Comparison of ENCODE assay signal across 1 cellular context in the genomic region with DNA sequence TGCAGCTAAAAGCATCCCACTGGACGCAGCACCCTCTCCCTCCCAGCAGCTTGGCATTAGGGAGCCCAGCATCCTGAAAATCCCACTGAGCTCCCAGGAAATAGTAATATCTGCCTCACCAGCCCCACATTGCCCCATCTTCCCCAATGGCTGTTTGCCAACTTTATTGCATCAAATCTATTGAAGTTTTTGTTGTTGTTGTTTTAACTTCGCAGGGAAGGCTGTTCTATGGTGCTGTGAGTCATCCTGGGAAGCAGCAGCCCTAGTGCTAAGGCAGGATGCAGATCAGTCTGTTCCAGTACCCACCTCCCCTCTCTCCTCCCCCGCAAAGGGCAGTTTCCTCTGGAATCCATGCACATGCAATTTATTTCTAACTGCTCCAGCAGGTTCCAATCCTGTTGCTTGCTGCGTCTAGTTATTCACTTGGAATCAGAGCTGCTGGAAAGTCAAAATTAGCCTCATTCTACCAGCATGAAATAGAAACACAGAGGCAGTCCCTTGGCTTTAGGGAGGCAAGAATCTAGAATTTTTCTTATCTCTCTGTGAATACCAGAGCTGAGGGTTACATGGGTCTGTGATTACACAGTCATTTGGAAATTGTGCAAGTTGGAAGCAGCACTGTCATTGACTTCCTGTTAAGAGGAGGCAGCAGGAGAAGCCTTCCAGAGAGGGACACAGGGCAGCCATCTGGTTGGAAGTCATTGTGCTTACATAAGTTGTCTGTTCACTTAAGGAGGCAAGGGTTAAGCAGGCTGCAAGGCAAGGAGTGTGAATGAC.
TF ChIP-seq lines count a peak whose summit lies in the region.

No MANE protein-coding gene starts in this region.

TF ChIP-seq in HEK293, 187 proteins besides CTCF, POLR2A, EP300 and RAD21 (continued from another document):
- TF ChIP-seq, protein P1, sequence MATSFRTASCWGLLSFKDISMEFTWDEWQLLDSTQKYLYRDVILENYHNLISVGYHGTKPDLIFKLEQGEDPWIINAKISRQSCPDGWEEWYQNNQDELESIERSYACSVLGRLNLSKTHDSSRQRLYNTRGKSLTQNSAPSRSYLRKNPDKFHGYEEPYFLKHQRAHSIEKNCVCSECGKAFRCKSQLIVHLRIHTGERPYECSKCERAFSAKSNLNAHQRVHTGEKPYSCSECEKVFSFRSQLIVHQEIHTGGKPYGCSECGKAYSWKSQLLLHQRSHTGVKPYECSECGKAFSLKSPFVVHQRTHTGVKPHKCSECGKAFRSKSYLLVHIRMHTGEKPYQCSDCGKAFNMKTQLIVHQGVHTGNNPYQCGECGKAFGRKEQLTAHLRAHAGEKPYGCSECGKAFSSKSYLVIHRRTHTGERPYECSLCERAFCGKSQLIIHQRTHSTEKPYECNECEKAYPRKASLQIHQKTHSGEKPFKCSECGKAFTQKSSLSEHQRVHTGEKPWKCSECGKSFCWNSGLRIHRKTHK (tag by site-specific recombination; IDR thresholded peaks at IDR 0.05) = no peak
- no peak for TF ChIP-seq HOXD13 (CRISPR knock-in tag; IDR thresholded peaks at IDR 0.05; ENCODE audit: borderline replicate concordance)
- TF ChIP-seq, protein P2, sequence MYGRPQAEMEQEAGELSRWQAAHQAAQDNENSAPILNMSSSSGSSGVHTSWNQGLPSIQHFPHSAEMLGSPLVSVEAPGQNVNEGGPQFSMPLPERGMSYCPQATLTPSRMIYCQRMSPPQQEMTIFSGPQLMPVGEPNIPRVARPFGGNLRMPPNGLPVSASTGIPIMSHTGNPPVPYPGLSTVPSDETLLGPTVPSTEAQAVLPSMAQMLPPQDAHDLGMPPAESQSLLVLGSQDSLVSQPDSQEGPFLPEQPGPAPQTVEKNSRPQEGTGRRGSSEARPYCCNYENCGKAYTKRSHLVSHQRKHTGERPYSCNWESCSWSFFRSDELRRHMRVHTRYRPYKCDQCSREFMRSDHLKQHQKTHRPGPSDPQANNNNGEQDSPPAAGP (tag by site-specific recombination; IDR thresholded peaks at IDR 0.05) = 0 out of 2 replicates have a peak, but pooled peaks have one; percentile 20
- TF ChIP-seq, protein P3, sequence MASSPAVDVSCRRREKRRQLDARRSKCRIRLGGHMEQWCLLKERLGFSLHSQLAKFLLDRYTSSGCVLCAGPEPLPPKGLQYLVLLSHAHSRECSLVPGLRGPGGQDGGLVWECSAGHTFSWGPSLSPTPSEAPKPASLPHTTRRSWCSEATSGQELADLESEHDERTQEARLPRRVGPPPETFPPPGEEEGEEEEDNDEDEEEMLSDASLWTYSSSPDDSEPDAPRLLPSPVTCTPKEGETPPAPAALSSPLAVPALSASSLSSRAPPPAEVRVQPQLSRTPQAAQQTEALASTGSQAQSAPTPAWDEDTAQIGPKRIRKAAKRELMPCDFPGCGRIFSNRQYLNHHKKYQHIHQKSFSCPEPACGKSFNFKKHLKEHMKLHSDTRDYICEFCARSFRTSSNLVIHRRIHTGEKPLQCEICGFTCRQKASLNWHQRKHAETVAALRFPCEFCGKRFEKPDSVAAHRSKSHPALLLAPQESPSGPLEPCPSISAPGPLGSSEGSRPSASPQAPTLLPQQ (tag by site-specific recombination; IDR thresholded peaks at IDR 0.05) = peak; percentile 44; the same call in 1 of the 2 replicates
- TF ChIP-seq ZNF302 (tag by site-specific recombination; IDR thresholded peaks at IDR 0.05; ENCODE audit: low read depth) = no peak
- TF ChIP-seq SP2 (tag by site-specific recombination; IDR thresholded peaks at IDR 0.05) = 0 out of 2 replicates have a peak, but pooled peaks have one; percentile 9
- peak; percentile 80 for TF ChIP-seq SCRT2 (tag by site-specific recombination; IDR thresholded peaks at IDR 0.05)
- TF ChIP-seq, protein P4, sequence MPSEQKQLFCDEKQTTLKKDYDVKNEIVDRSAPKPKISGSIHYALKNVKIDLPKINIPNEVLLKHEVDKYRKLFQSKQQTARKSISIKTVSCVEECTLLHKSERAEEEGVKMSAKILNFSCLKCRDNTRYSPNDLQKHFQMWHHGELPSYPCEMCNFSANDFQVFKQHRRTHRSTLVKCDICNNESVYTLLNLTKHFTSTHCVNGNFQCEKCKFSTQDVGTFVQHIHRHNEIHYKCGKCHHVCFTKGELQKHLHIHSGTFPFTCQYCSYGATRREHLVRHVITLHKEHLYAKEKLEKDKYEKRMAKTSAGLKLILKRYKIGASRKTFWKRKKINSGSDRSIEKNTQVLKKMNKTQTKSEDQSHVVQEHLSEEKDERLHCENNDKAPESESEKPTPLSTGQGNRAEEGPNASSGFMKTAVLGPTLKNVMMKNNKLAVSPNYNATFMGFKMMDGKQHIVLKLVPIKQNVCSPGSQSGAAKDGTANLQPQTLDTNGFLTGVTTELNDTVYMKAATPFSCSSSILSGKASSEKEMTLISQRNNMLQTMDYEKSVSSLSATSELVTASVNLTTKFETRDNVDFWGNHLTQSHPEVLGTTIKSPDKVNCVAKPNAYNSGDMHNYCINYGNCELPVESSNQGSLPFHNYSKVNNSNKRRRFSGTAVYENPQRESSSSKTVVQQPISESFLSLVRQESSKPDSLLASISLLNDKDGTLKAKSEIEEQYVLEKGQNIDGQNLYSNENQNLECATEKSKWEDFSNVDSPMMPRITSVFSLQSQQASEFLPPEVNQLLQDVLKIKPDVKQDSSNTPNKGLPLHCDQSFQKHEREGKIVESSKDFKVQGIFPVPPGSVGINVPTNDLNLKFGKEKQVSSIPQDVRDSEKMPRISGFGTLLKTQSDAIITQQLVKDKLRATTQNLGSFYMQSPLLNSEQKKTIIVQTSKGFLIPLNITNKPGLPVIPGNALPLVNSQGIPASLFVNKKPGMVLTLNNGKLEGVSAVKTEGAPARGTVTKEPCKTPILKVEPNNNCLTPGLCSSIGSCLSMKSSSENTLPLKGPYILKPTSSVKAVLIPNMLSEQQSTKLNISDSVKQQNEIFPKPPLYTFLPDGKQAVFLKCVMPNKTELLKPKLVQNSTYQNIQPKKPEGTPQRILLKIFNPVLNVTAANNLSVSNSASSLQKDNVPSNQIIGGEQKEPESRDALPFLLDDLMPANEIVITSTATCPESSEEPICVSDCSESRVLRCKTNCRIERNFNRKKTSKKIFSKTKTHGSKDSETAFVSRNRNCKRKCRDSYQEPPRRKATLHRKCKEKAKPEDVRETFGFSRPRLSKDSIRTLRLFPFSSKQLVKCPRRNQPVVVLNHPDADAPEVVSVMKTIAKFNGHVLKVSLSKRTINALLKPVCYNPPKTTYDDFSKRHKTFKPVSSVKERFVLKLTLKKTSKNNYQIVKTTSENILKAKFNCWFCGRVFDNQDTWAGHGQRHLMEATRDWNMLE (tag by site-specific recombination; conservative IDR thresholded peaks at IDR 0.05; ENCODE audit: low read depth) = no peak
- peak; percentile 62 for TF ChIP-seq ZIC2 (tag by site-specific recombination; IDR thresholded peaks at IDR 0.05)
- TF ChIP-seq SP7 (tag by site-specific recombination; IDR thresholded peaks at IDR 0.05) = peak; percentile 39
- TF ChIP-seq ZNF600 (tag by site-specific recombination; IDR thresholded peaks at IDR 0.05) = peak; percentile 77
- no peak for TF ChIP-seq YY2 (tag by site-specific recombination; IDR thresholded peaks at IDR 0.05)
- peak; percentile 85 for TF ChIP-seq ZNF341 (tag by site-specific recombination; IDR thresholded peaks at IDR 0.05; ENCODE audit: low read depth)
- peak; percentile 30; the same call in 1 of the 2 replicates for TF ChIP-seq EGR2 (tag by site-specific recombination; IDR thresholded peaks at IDR 0.05; ENCODE audit: low read depth)
- TF ChIP-seq, protein P5, sequence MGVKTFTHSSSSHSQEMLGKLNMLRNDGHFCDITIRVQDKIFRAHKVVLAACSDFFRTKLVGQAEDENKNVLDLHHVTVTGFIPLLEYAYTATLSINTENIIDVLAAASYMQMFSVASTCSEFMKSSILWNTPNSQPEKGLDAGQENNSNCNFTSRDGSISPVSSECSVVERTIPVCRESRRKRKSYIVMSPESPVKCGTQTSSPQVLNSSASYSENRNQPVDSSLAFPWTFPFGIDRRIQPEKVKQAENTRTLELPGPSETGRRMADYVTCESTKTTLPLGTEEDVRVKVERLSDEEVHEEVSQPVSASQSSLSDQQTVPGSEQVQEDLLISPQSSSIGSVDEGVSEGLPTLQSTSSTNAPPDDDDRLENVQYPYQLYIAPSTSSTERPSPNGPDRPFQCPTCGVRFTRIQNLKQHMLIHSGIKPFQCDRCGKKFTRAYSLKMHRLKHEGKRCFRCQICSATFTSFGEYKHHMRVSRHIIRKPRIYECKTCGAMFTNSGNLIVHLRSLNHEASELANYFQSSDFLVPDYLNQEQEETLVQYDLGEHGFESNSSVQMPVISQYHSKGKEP (tag by site-specific recombination; IDR thresholded peaks at IDR 0.05) = peak; percentile 52; the same call in 1 of the 2 replicates
- TF ChIP-seq ZBTB48 (tag by site-specific recombination; IDR thresholded peaks at IDR 0.05) = peak; percentile 49
- TF ChIP-seq, protein P6, sequence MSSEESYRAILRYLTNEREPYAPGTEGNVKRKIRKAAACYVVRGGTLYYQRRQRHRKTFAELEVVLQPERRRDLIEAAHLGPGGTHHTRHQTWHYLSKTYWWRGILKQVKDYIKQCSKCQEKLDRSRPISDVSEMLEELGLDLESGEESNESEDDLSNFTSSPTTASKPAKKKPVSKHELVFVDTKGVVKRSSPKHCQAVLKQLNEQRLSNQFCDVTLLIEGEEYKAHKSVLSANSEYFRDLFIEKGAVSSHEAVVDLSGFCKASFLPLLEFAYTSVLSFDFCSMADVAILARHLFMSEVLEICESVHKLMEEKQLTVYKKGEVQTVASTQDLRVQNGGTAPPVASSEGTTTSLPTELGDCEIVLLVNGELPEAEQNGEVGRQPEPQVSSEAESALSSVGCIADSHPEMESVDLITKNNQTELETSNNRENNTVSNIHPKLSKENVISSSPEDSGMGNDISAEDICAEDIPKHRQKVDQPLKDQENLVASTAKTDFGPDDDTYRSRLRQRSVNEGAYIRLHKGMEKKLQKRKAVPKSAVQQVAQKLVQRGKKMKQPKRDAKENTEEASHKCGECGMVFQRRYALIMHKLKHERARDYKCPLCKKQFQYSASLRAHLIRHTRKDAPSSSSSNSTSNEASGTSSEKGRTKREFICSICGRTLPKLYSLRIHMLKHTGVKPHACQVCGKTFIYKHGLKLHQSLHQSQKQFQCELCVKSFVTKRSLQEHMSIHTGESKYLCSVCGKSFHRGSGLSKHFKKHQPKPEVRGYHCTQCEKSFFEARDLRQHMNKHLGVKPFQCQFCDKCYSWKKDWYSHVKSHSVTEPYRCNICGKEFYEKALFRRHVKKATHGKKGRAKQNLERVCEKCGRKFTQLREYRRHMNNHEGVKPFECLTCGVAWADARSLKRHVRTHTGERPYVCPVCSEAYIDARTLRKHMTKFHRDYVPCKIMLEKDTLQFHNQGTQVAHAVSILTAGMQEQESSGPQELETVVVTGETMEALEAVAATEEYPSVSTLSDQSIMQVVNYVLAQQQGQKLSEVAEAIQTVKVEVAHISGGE (tag by site-specific recombination; conservative IDR thresholded peaks at IDR 0.05; ENCODE audit: low read depth) = no peak
- peak; percentile 81 for TF ChIP-seq SCRT1 (tag by site-specific recombination; IDR thresholded peaks at IDR 0.05; ENCODE audit: borderline replicate concordance)
- TF ChIP-seq, protein P7, sequence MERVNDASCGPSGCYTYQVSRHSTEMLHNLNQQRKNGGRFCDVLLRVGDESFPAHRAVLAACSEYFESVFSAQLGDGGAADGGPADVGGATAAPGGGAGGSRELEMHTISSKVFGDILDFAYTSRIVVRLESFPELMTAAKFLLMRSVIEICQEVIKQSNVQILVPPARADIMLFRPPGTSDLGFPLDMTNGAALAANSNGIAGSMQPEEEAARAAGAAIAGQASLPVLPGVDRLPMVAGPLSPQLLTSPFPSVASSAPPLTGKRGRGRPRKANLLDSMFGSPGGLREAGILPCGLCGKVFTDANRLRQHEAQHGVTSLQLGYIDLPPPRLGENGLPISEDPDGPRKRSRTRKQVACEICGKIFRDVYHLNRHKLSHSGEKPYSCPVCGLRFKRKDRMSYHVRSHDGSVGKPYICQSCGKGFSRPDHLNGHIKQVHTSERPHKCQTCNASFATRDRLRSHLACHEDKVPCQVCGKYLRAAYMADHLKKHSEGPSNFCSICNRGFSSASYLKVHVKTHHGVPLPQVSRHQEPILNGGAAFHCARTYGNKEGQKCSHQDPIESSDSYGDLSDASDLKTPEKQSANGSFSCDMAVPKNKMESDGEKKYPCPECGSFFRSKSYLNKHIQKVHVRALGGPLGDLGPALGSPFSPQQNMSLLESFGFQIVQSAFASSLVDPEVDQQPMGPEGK (tag by site-specific recombination; IDR thresholded peaks at IDR 0.05) = no peak
- TF ChIP-seq GLIS2 (tag by site-specific recombination; IDR thresholded peaks at IDR 0.05) = peak; percentile 50; the same call in 1 of the 2 replicates
- peak; percentile 47; the same call in 1 of the 2 replicates for TF ChIP-seq ZEB2 (tag by site-specific recombination; IDR thresholded peaks at IDR 0.05)
- TF ChIP-seq, protein P8, sequence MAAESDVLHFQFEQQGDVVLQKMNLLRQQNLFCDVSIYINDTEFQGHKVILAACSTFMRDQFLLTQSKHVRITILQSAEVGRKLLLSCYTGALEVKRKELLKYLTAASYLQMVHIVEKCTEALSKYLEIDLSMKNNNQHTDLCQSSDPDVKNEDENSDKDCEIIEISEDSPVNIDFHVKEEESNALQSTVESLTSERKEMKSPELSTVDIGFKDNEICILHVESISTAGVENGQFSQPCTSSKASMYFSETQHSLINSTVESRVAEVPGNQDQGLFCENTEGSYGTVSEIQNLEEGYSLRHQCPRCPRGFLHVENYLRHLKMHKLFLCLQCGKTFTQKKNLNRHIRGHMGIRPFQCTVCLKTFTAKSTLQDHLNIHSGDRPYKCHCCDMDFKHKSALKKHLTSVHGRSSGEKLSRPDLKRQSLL (tag by site-specific recombination; IDR thresholded peaks at IDR 0.05) = no peak
- no peak for TF ChIP-seq ZNF157 (tag by site-specific recombination; IDR thresholded peaks at IDR 0.05)
- TF ChIP-seq ZFHX2 (tag by site-specific recombination; conservative IDR thresholded peaks at IDR 0.05) = peak; percentile 73
- TF ChIP-seq ZXDB (tag by site-specific recombination; IDR thresholded peaks at IDR 0.05) = no peak
- no peak for TF ChIP-seq ZNF560 (tag by site-specific recombination; IDR thresholded peaks at IDR 0.05; ENCODE audit: borderline replicate concordance)
- no peak for TF ChIP-seq TRIM28 (IDR thresholded peaks at IDR 0.05; ENCODE audit: borderline replicate concordance, low read length)
- TF ChIP-seq WT1 (tag by site-specific recombination; IDR thresholded peaks at IDR 0.05) = peak; percentile 79
